ENCODE assay signal across 16 cellular contexts in the genomic region with DNA sequence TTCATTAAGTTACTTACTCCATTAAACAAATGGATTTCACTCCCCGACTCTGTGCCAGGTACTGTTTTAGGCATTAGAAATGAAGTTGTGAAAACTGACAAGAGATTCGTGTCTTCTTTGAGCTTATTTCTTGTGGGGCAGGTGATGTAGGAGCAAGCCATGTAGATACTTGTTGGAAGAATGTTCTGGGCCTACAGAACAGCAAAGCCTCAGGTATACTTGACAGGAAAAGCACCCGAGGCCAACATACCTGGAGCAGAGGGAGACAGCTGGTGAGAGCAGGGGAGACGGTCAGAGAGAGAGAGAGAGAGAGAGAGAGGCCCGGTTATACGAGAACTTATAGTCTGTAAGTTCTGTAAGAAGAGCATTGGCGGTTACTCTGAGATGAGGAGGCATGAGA.
DNase-seq lines count a peak whose midpoint lies in the region; ATAC-seq, FAIRE-seq and TF ChIP-seq lines count a peak whose summit lies in the region.
"Had no signal": no experiment of that assay in that cellular context is flagged by ENCODE, and none has a peak within 500 bp of the region (broad histone marks: within the 10 kb centered on the region; RNA-seq: fewer than 3 reads in every experiment).

No MANE protein-coding gene starts in this region.

- TF ChIP-seq CTCF in A549 (IDR thresholded peaks at IDR 0.05) (no peak), HFFc6 (IDR thresholded peaks at IDR 0.05) (no peak), chondrocyte (IDR thresholded peaks at IDR 0.05) (no peak), osteocyte (IDR thresholded peaks at IDR 0.05) (no peak)

- no peak for FAIRE-seq in A549 (lab: Jason Lieb, UNC)
- FAIRE-seq: GM12878, GM18507, H1, K562 had no signal

- DNase-seq in A549 (ENCODE audit: low read depth in 1 of 2, low spot score in 1 of 2) (no peak), HFFc6 (no peak), chondrocyte (ENCODE audit: low spot score) (no peak), osteocyte (ENCODE audit: extremely low spot score, unreplicated experiment) (no peak), NCI-H774 (lab: John Stamatoyannopoulos, UW) (no peak), dedifferentiated amniotic fluid mesenchymal stem cell (ENCODE audit: extremely low spot score) (no peak)
- DNase-seq: AML-193, DMS79 had no signal

- ATAC-seq in A549 (no peak), GM21737 (IDR thresholded peaks at IDR 0.05; ENCODE audit: unreplicated experiment) (no peak)
- ATAC-seq: GM12878, K562 had no signal

- H3K4me1 Mint-ChIP-seq in HFFc6 (ENCODE audit: low read depth), result peaks cover 62% of the 10 kb centered on the region
- peaks cover 55% of the 10 kb centered on the region for H3K4me1 Mint-ChIP-seq in chondrocyte (ENCODE audit: low read depth)
- peaks cover 43% of the 10 kb centered on the region for H3K4me1 Mint-ChIP-seq in osteocyte (ENCODE audit: unreplicated experiment)

- CTCF ChIA-PET in A549 (lab: Yijun Ruan, JAX), result no interaction called here

- no peaks in the 10 kb centered on the region for H3K9me3 ChIP-seq in A549
- H3K9me3 ChIP-seq: BLaER1, HAP-1 had no signal

- H3K27ac Mint-ChIP-seq in HFFc6, result 0 out of 2 replicates have a peak overlapping the region, but pooled peaks have one; percentile 41
- peak overlapping the region; percentile 4 for H3K27ac Mint-ChIP-seq in chondrocyte (ENCODE audit: unreplicated experiment)
- H3K27ac Mint-ChIP-seq in osteocyte (ENCODE audit: unreplicated experiment), result peak overlapping the region; percentile 36

- POLR2A ChIA-PET in A549 (lab: Yijun Ruan, JAX), result no interaction called here

- H3K9me3 Mint-ChIP-seq in HFFc6, result no peaks in the 10 kb centered on the region
- H3K9me3 Mint-ChIP-seq in chondrocyte (ENCODE audit: low read depth), result peaks cover 3% of the 10 kb centered on the region
- no peaks in the 10 kb centered on the region for H3K9me3 Mint-ChIP-seq in osteocyte (ENCODE audit: unreplicated experiment)

- peaks cover 27% of the 10 kb centered on the region for H3K4me1 ChIP-seq in A549
- H3K4me1 ChIP-seq: BLaER1, HAP-1 had no signal

- peak overlapping the region; percentile 17 to 82; a peak in 4 of 6 replicates for H3K27ac ChIP-seq in A549
- H3K27ac ChIP-seq: BLaER1, HL-60 had no signal

- no peak for TF ChIP-seq POLR2A in A549 (IDR thresholded peaks at IDR 0.05; ENCODE audit: low read length)

- 97% methylated on average over 7 of the region's 7 CpGs for WGBS in A549 (ENCODE audit: missing lambda C conversion rate)

- no peak for TF ChIP-seq RAD21 in A549 (conservative IDR thresholded peaks at IDR 0.05 in 1 of 2, IDR thresholded peaks at IDR 0.05 in 1 of 2)

- H3K4me3 Mint-ChIP-seq in HFFc6 (no peak overlapping the region), chondrocyte (ENCODE audit: unreplicated experiment) (no peak overlapping the region), osteocyte (ENCODE audit: unreplicated experiment) (no peak overlapping the region)

- H3K4me2 ChIP-seq in A549, result no peak overlapping the region
- H3K4me2 ChIP-seq: BLaER1 had no signal

- no peak for TF ChIP-seq EP300 in A549 (IDR thresholded peaks at IDR 0.05)

- H3K36me3 Mint-ChIP-seq in HFFc6 (ENCODE audit: low read depth), result peaks cover 42% of the 10 kb centered on the region
- peaks cover 25% of the 10 kb centered on the region for H3K36me3 Mint-ChIP-seq in chondrocyte (ENCODE audit: low read depth)
- H3K36me3 Mint-ChIP-seq in osteocyte (ENCODE audit: unreplicated experiment), result peaks cover 29% of the 10 kb centered on the region

- H3K27me3 Mint-ChIP-seq in HFFc6 (ENCODE audit: insufficient read depth) (no peaks in the 10 kb centered on the region; the same call in 1 of the 2 replicates), chondrocyte (ENCODE audit: low read depth) (no peaks in the 10 kb centered on the region), osteocyte (ENCODE audit: unreplicated experiment) (no peaks in the 10 kb centered on the region)

- no peak overlapping the region for H3K4me3 ChIP-seq in A549
- H3K4me3 ChIP-seq: BLaER1, GM12878, HAP-1, K562 had no signal

TF ChIP-seq in A549, 52 proteins besides CTCF, POLR2A, EP300 and RAD21:
- no peak for TF ChIP-seq EHMT2 (IDR thresholded peaks at IDR 0.05; ENCODE audit: low read depth)
- TF ChIP-seq MAFK (IDR thresholded peaks at IDR 0.05; ENCODE audit: partially characterized antibody), result no peak
- TF ChIP-seq, protein P1, sequence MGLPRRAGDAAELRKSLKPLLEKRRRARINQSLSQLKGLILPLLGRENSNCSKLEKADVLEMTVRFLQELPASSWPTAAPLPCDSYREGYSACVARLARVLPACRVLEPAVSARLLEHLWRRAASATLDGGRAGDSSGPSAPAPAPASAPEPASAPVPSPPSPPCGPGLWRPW (IDR thresholded peaks at IDR 0.05), result no peak
